ENCODE assay signal across 18 cellular contexts in the genomic region with DNA sequence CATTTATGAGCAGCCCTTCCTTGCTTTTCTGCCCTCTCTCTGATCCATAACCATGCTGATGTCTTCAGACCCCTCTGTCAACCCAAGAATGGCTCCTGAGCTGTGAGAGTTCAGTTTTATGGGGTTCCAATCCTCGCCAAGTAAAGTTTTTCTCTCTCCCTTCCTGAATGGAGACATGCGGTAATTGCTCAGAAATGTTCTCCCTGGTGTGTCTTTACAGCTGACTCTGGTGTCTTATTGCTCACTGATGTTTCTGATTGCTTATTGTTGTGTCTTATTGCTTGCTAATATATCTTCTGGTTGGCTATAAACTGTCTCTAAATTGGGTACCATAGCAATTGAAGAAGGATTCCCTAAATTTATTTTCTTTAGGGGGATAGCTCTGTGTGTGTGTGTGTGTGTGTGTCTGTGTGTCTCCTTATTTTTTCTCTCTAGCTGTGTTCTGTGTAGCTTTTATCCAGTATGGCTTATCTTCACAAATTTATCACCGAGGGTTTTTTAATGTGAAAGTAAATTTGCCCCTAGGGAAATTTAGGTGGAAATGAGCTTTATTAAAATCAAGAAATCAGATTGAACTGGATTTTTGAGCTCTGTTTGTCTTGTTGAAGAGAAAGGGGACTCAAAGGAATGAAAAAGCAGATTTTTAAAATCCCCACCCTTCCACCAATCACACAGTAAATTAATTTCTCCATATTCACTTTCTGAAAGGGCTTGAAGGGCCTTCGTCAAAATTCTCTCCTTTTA. TPM values are rescaled to one million over a fixed set of nuclear protein-coding genes. Genes with fewer than 3 reads are reported as not detected.
DNase-seq lines count a peak whose midpoint lies in the region; ATAC-seq and TF ChIP-seq lines count a peak whose summit lies in the region.
"Had no signal": no experiment of that assay in that cellular context is flagged by ENCODE, and none has a peak within 500 bp of the region (broad histone marks: within the 10 kb centered on the region; RNA-seq: fewer than 3 reads in every experiment).

No MANE protein-coding gene starts in this region.

- H3K4me3 ChIP-seq in SK-N-SH (ENCODE audit: low read depth in 2 of 2, low read length in 1 of 2) (no peak overlapping the region), OCI-LY7 (ENCODE audit: low read depth, low read length, poor library complexity, severe bottlenecking) (peak overlapping the region; percentile 15), spleen (no peak overlapping the region)
- H3K4me3 ChIP-seq: GM23338, Peyer's patch had no signal

- no peaks in the 10 kb centered on the region for H3F3A ChIP-seq in SK-N-SH (replicated peaks; ENCODE audit: insufficient read depth)

- intact Hi-C loops in OCI-LY7 (cut with micrococcal nuclease; ENCODE audit: unreplicated experiment) = no loop called here
- intact Hi-C loops in spleen (cut with DNase I; ENCODE audit: low total_unique reads) = no loop called here

- no peaks in the 10 kb centered on the region for H3K9me3 ChIP-seq in SK-N-SH
- no peaks in the 10 kb centered on the region for H3K9me3 ChIP-seq in OCI-LY7 (ENCODE audit: low read length)
- H3K9me3 ChIP-seq in spleen = peaks cover 0 to 4% (median 0%) of the 10 kb centered on the region in 8 donors
- H3K9me3 ChIP-seq: Peyer's patch had no signal

- peak in 1 of 2 experiments; percentile 38; a peak in 1 of 4 replicates for TF ChIP-seq EP300 in SK-N-SH (IDR thresholded peaks at IDR 0.05; ENCODE audit: borderline replicate concordance in 1 of 2, low read depth in 1 of 2, low read length in 1 of 2)

- no peak for TF ChIP-seq CTCF in SK-N-SH (IDR thresholded peaks at IDR 0.05)
- no peak for TF ChIP-seq CTCF in OCI-LY7 (conservative IDR thresholded peaks at IDR 0.05; ENCODE audit: low read length)
- no peak for TF ChIP-seq CTCF in spleen (IDR thresholded peaks at IDR 0.05 in 8 of 11, conservative IDR thresholded peaks at IDR 0.05 in 3 of 11)

- H3K9ac ChIP-seq in SK-N-SH = no peak overlapping the region

- TF ChIP-seq POLR2A in spleen (IDR thresholded peaks at IDR 0.05) = no peak

- ATAC-seq in SK-N-SH treated with all-trans-retinoic acid at 6 μM for 48 hours = no peak
- ATAC-seq: GM23338 had no signal

- no peak overlapping the region for H2AFZ ChIP-seq in SK-N-SH (ENCODE audit: low read depth)
- H2AFZ ChIP-seq in OCI-LY7 (ENCODE audit: low read length) = no peak overlapping the region
- H2AFZ ChIP-seq: GM23338 had no signal

- no TSS peak for BruUV-seq in OCI-LY7 (replicated peaks; lab: Mats Ljungman, UMichigan)

- H3K4me2 ChIP-seq in SK-N-SH (no peak overlapping the region), OCI-LY7 (ENCODE audit: low read length) (peak overlapping the region; percentile 78)

- CTCF ChIA-PET in SK-N-SH (lab: Yijun Ruan, JAX) = interaction anchor here (1.3 to 1.4 kb wide), 3 partner anchors 28 to 178 kb away, joined by 3 to 9 read pairs (median 4); no protein-coding TSS in a partner anchor
- CTCF ChIA-PET in OCI-LY7 (lab: Charles Lee; ENCODE audit: unreplicated experiment) = interaction anchor here (1.0 to 2.6 kb wide), 2 partner anchors 27 to 138 kb away, joined by 3 to 9 read pairs; no protein-coding TSS in a partner anchor

- peaks cover 0 to 27% of the 10 kb centered on the region in 2 experiments; a peak in 2 of 4 replicates for H3K4me1 ChIP-seq in SK-N-SH (ENCODE audit: control insufficient read depth in 1 of 2, insufficient read depth in 2 of 2, low read depth in 1 of 2, low read length in 1 of 2)
- H3K4me1 ChIP-seq in OCI-LY7 (ENCODE audit: insufficient read depth, low read length, poor library complexity, severe bottlenecking) = peaks cover 95% of the 10 kb centered on the region
- peaks cover 31 to 100% (median 60%) of the 10 kb centered on the region in 6 donors for H3K4me1 ChIP-seq in spleen

- POLR2A ChIA-PET in SK-N-SH (lab: Yijun Ruan, JAX) = no interaction called here
- POLR2A ChIA-PET in OCI-LY7 (lab: Charles Lee) = interaction anchor here (0.5 to 12.1 kb wide), 8 partner anchors 10 to 138 kb away, joined by 3 to 115 read pairs (median 8); a partner anchor contains a TSS

- H3K27ac ChIP-seq in SK-N-SH (ENCODE audit: low read depth in 2 of 2, low read length in 1 of 2) (peak overlapping the region in 1 of 2 experiments; percentile 51; a peak in 1 of 4 replicates), OCI-LY7 (ENCODE audit: low read depth, low read length, poor library complexity, severe bottlenecking) (peak overlapping the region; percentile 94), spleen (peak overlapping the region in 7 of 8 donors; percentile 9 to 88 (median 65))
- H3K27ac ChIP-seq: 22Rv1, C4-2B, HL-60 had no signal

- no peaks in the 10 kb centered on the region for H3K9me2 ChIP-seq in SK-N-SH
- H3K9me2 ChIP-seq in OCI-LY7 (ENCODE audit: insufficient read depth, low read length) = no peaks in the 10 kb centered on the region

- H3K79me2 ChIP-seq in SK-N-SH (ENCODE audit: insufficient read depth) (no peaks in the 10 kb centered on the region), OCI-LY7 (ENCODE audit: insufficient read depth, low read depth, low read length) (peaks cover 67% of the 10 kb centered on the region; the same call in 1 of the 2 replicates)

- H3K27me3 ChIP-seq in SK-N-SH (ENCODE audit: insufficient read depth) (no peaks in the 10 kb centered on the region), spleen (replicated peaks in 1 of 7) (no peaks in the 10 kb centered on the region)
- H3K27me3 ChIP-seq: Peyer's patch had no signal

- H4K20me1 ChIP-seq in SK-N-SH (ENCODE audit: insufficient read depth) (no peaks in the 10 kb centered on the region), OCI-LY7 (ENCODE audit: insufficient read depth, low read length) (no peaks in the 10 kb centered on the region)

- DNase-seq in SK-N-SH = no peak
- DNase-seq in OCI-LY7 (ENCODE audit: low spot score) = no peak
- peak; percentile 18 for DNase-seq in iris pigment epithelial cell (ENCODE audit: low read depth)
- no peak for DNase-seq in spleen
- no peak for DNase-seq in NCI-H2029 (lab: John Stamatoyannopoulos, UW)
- DNase-seq in activated CD4-positive, CD25-positive, alpha-beta regulatory T cell treated with anti-CD3 and anti-CD28 coated beads, Interleukin-2, amount 50 U/mL, for 72 hours = no peak
- no peak for DNase-seq in NCI-H187 treated with DMSO at 0.1 percent for 48 hours (lab: John Stamatoyannopoulos, UW)
- DNase-seq: KBM-7, NCI-H1092, NCI-H446, NCI-H748 treated with DMSO at 0.1 percent for 48 hours, SHP77 had no signal

- 78% methylated on average over 4 of the region's 4 CpGs for WGBS in SK-N-SH (ENCODE audit: low lambda C conversion rate)
- WGBS in spleen, 5 donors = 80 to 91% (median 83%) methylated on average over 4 of the region's 4 CpGs

- H3K36me3 ChIP-seq in SK-N-SH (replicated peaks in 1 of 2; ENCODE audit: control insufficient read depth in 1 of 2, insufficient read depth in 2 of 2, low read length in 1 of 2) (peaks cover 0 to 6% of the 10 kb centered on the region in 2 experiments), OCI-LY7 (ENCODE audit: insufficient read depth, low read length) (peaks cover 57% of the 10 kb centered on the region), spleen (peaks cover 0 to 39% (median 4%) of the 10 kb centered on the region in 6 donors)

- TF ChIP-seq RAD21 in SK-N-SH (IDR thresholded peaks at IDR 0.05; ENCODE audit: low read length) = no peak

TF ChIP-seq in SK-N-SH, 30 proteins besides CTCF, POLR2A, EP300 and RAD21:
- peak; percentile 52 for TF ChIP-seq GATA2 (CRISPR knock-in tag; IDR thresholded peaks at IDR 0.05)
- TF ChIP-seq JUND (IDR thresholded peaks at IDR 0.05) = no peak

TF ChIP-seq in SK-N-SH treated with all-trans-retinoic acid at 6 μM for 48 hours, 23 proteins besides CTCF, POLR2A, EP300 and RAD21 (continues in another document):
- TF ChIP-seq RARB (CRISPR knock-in tag; IDR thresholded peaks at IDR 0.05) = no peak
- TF ChIP-seq CSDC2 (CRISPR knock-in tag; IDR thresholded peaks at IDR 0.05) = no peak
- no peak for TF ChIP-seq ZNF70 (CRISPR knock-in tag; IDR thresholded peaks at IDR 0.05)
- no peak for TF ChIP-seq ZFP30 (CRISPR knock-in tag; IDR thresholded peaks at IDR 0.05)
- TF ChIP-seq, protein P1, sequence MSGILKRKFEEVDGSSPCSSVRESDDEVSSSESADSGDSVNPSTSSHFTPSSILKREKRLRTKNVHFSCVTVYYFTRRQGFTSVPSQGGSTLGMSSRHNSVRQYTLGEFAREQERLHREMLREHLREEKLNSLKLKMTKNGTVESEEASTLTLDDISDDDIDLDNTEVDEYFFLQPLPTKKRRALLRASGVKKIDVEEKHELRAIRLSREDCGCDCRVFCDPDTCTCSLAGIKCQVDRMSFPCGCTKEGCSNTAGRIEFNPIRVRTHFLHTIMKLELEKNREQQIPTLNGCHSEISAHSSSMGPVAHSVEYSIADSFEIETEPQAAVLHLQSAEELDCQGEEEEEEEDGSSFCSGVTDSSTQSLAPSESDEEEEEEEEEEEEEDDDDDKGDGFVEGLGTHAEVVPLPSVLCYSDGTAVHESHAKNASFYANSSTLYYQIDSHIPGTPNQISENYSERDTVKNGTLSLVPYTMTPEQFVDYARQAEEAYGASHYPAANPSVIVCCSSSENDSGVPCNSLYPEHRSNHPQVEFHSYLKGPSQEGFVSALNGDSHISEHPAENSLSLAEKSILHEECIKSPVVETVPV (CRISPR knock-in tag; IDR thresholded peaks at IDR 0.05) = no peak
- no peak for TF ChIP-seq OSR1 (CRISPR knock-in tag; IDR thresholded peaks at IDR 0.05)
- no peak for TF ChIP-seq TOX (CRISPR knock-in tag; IDR thresholded peaks at IDR 0.05; ENCODE audit: borderline replicate concordance)
- no peak for TF ChIP-seq ZNF565 (CRISPR knock-in tag; conservative IDR thresholded peaks at IDR 0.05; ENCODE audit: low read depth)
- TF ChIP-seq ZNF8 (CRISPR knock-in tag; IDR thresholded peaks at IDR 0.05) = no peak
- no peak for TF ChIP-seq ARNTL (CRISPR knock-in tag; IDR thresholded peaks at IDR 0.05; ENCODE audit: borderline replicate concordance, low read depth)
- no peak for TF ChIP-seq ZC3H10 (CRISPR knock-in tag; IDR thresholded peaks at IDR 0.05)
- TF ChIP-seq, protein P2, sequence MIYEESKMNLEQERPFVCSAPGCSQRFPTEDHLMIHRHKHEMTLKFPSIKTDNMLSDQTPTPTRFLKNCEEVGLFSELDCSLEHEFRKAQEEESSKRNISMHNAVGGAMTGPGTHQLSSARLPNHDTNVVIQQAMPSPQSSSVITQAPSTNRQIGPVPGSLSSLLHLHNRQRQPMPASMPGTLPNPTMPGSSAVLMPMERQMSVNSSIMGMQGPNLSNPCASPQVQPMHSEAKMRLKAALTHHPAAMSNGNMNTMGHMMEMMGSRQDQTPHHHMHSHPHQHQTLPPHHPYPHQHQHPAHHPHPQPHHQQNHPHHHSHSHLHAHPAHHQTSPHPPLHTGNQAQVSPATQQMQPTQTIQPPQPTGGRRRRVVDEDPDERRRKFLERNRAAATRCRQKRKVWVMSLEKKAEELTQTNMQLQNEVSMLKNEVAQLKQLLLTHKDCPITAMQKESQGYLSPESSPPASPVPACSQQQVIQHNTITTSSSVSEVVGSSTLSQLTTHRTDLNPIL (CRISPR knock-in tag; IDR thresholded peaks at IDR 0.05; ENCODE audit: low read depth) = no peak

RNA-seq across cellular contexts. Expression of a gene that starts 19.5 kb away (rescaled TPM):
- polyA plus RNA-seq in SK-N-SH (2012; rRNA removed) = 18.2 and 20.6 TPM in 2 replicates
- 18.2 and 21.6 TPM in 2 replicates for polyA plus RNA-seq in SK-N-SH (2012; cell fraction: cytosol; rRNA removed)
- 10.5 and 14.6 TPM in 2 replicates for polyA plus RNA-seq in SK-N-SH (2012; cell fraction: nucleus; rRNA removed)
- total RNA-seq in OCI-LY7 (2014; rRNA removed; shearing (Covaris generic)) = 39.1 and 60.8 TPM in 2 replicates
- total RNA-seq in OCI-LY7 (2022) = 58.4 and 68.0 TPM in 2 replicates
- total RNA-seq in spleen = 100 to 1,000 TPM in 4 of 7 donors, 10 to 100 TPM in 3; 81.0 to 110 (median 101) TPM
- polyA plus RNA-seq in spleen = 10 to 100 TPM; 11.2 to 17.5 (median 14.4) TPM
